Comparison of ENCODE assay signal across 20 cellular contexts in genomic region chr17:50143461-50144176, GRCh38. TPM values are rescaled to one million over a fixed set of nuclear protein-coding genes. Genes with fewer than 3 reads are reported as not detected.
A peak's percentile ranks its signal among the peaks of the same experiment; 100 is the strongest.
DNase-seq lines count a peak whose midpoint lies in the region; ATAC-seq and TF ChIP-seq lines count a peak whose summit lies in the region.
"Had no signal": no experiment of that assay in that cellular context is flagged by ENCODE, and none has a peak within 500 bp of the region (broad histone marks: within the 10 kb centered on the region; RNA-seq: fewer than 3 reads in every experiment).

No MANE protein-coding gene starts in this region.

- peaks cover 11 to 61% (median 20%) of the 10 kb centered on the region in 3 experiments for H3K36me3 ChIP-seq in naive thymus-derived CD4-positive, alpha-beta T cell (ENCODE audit: control insufficient read depth in 2 of 3, insufficient read depth in 3 of 3, low read length in 3 of 3)
- H3K36me3 ChIP-seq: uterus had no signal

- no peak for TF ChIP-seq CTCF in MCF 10A (IDR thresholded peaks at IDR 0.05; ENCODE audit: unreplicated experiment)

- POLR2A ChIA-PET in activated CD4-positive, alpha-beta T cell treated with anti-CD3 and anti-CD28 coated beads for 36 hours (lab: Charles Lee) = no interaction called here
- POLR2A ChIA-PET in naive thymus-derived CD4-positive, alpha-beta T cell (lab: Charles Lee) = interaction anchor here (0.7 kb wide), 2 partner anchors 13 to 83 kb away, joined by 3 read pairs; no protein-coding TSS in a partner anchor
- POLR2A ChIA-PET in MCF 10A (lab: Yijun Ruan, JAX) = no interaction called here

- H3K27me3 Mint-ChIP-seq in activated CD4-positive, alpha-beta T cell treated with anti-CD3 and anti-CD28 coated beads for 36 hours = no peaks in the 10 kb centered on the region
- H3K27me3 Mint-ChIP-seq in IgD-negative memory B cell = no peaks in the 10 kb centered on the region
- no peaks in the 10 kb centered on the region for H3K27me3 Mint-ChIP-seq in activated naive CD8-positive, alpha-beta T cell
- H3K27me3 Mint-ChIP-seq in naive thymus-derived CD4-positive, alpha-beta T cell = no peaks in the 10 kb centered on the region
- H3K27me3 Mint-ChIP-seq in MCF 10A (ENCODE audit: insufficient read depth, unreplicated experiment) = no peaks in the 10 kb centered on the region

- no peak for ATAC-seq in activated CD4-positive, alpha-beta T cell treated with anti-CD3 and anti-CD28 coated beads for 36 hours
- ATAC-seq in naive thymus-derived CD4-positive, alpha-beta T cell = no peak
- ATAC-seq in HG03159 (IDR thresholded peaks at IDR 0.05; ENCODE audit: unreplicated experiment) = no peak
- ATAC-seq: lower lobe of right lung, pancreas had no signal

- BruUV-seq in MCF 10A (replicated peaks; lab: Mats Ljungman, UMichigan) = no TSS peak

- H3K27ac ChIP-seq in naive thymus-derived CD4-positive, alpha-beta T cell (ENCODE audit: low read depth, low read length) = no peak overlapping the region
- H3K27ac ChIP-seq: pancreas, sigmoid colon, suprapubic skin, uterus had no signal

- H3K9me3 ChIP-seq in naive thymus-derived CD4-positive, alpha-beta T cell (ENCODE audit: control insufficient read depth in 2 of 3, low read length in 3 of 3) = no peaks in the 10 kb centered on the region
- H3K9me3 ChIP-seq: lower lobe of right lung, pancreas, sigmoid colon, suprapubic skin, uterus had no signal

- CTCF ChIA-PET in activated CD4-positive, alpha-beta T cell treated with anti-CD3 and anti-CD28 coated beads for 36 hours (lab: Charles Lee) = interaction anchor here (0.6 to 0.7 kb wide), 2 partner anchors 35 to 358 kb away, joined by 3 to 5 read pairs; no protein-coding TSS in a partner anchor
- CTCF ChIA-PET in naive thymus-derived CD4-positive, alpha-beta T cell (lab: Charles Lee) = interaction anchor here (0.8 to 4.9 kb wide), 3 partner anchors 17 to 18 kb away, joined by 3 to 24 read pairs (median 4); no protein-coding TSS in a partner anchor
- CTCF ChIA-PET in MCF 10A (lab: Yijun Ruan, JAX) = interaction anchor here (0.8 to 2.1 kb wide), 2 partner anchors 36 to 50 kb away, joined by 3 to 7 read pairs; no protein-coding TSS in a partner anchor

- peak overlapping the region; percentile 44 for H3K27ac Mint-ChIP-seq in activated CD4-positive, alpha-beta T cell treated with anti-CD3 and anti-CD28 coated beads for 36 hours
- H3K27ac Mint-ChIP-seq in IgD-negative memory B cell = peak overlapping the region in 1 of 3 donors; percentile 85
- peak overlapping the region; percentile 62 for H3K27ac Mint-ChIP-seq in activated naive CD8-positive, alpha-beta T cell
- peak overlapping the region in 8 of 9 donors; percentile 23 to 92 (median 78) for H3K27ac Mint-ChIP-seq in naive thymus-derived CD4-positive, alpha-beta T cell
- no peak overlapping the region for H3K27ac Mint-ChIP-seq in MCF 10A (ENCODE audit: low read depth, unreplicated experiment)

- H3K36me3 Mint-ChIP-seq in activated CD4-positive, alpha-beta T cell treated with anti-CD3 and anti-CD28 coated beads for 36 hours (ENCODE audit: low read depth) = peaks cover 74% of the 10 kb centered on the region
- peaks cover 21% of the 10 kb centered on the region for H3K36me3 Mint-ChIP-seq in IgD-negative memory B cell
- H3K36me3 Mint-ChIP-seq in activated naive CD8-positive, alpha-beta T cell = peaks cover 2% of the 10 kb centered on the region
- H3K36me3 Mint-ChIP-seq in naive thymus-derived CD4-positive, alpha-beta T cell = peaks cover 5 to 70% (median 27%) of the 10 kb centered on the region in 5 donors
- H3K36me3 Mint-ChIP-seq in MCF 10A (ENCODE audit: insufficient read depth, unreplicated experiment) = peaks cover 49% of the 10 kb centered on the region

- no peak overlapping the region for H3K4me3 ChIP-seq in naive thymus-derived CD4-positive, alpha-beta T cell (ENCODE audit: low read length)
- H3K4me3 ChIP-seq: lower lobe of right lung, pancreas, sigmoid colon, suprapubic skin, uterus had no signal

- H3K4me1 Mint-ChIP-seq in activated CD4-positive, alpha-beta T cell treated with anti-CD3 and anti-CD28 coated beads for 36 hours = peaks cover 78% of the 10 kb centered on the region
- H3K4me1 Mint-ChIP-seq in IgD-negative memory B cell = peaks cover 48 to 60% (median 58%) of the 10 kb centered on the region in 3 donors
- H3K4me1 Mint-ChIP-seq in activated naive CD8-positive, alpha-beta T cell (ENCODE audit: low read depth) = peaks cover 84% of the 10 kb centered on the region
- H3K4me1 Mint-ChIP-seq in naive thymus-derived CD4-positive, alpha-beta T cell = peaks cover 70 to 92% (median 83%) of the 10 kb centered on the region in 7 donors
- H3K4me1 Mint-ChIP-seq in MCF 10A (ENCODE audit: insufficient read depth, unreplicated experiment) = peaks cover 38% of the 10 kb centered on the region

- intact Hi-C loops in activated CD4-positive, alpha-beta T cell treated with anti-CD3 and anti-CD28 coated beads for 36 hours (cut with DNase I, micrococcal nuclease) = no loop called here
- intact Hi-C loops in naive thymus-derived CD4-positive, alpha-beta T cell (cut with micrococcal nuclease) = loop anchor here in 1 of 2 donors (10.0 kb wide), 1 partner anchor 561 kb away; the partner anchor contains the start of gene ANKRD40
- intact Hi-C loops in MCF 10A (cut with micrococcal nuclease) = no loop called here

- no peaks in the 10 kb centered on the region for H3K9me3 Mint-ChIP-seq in activated CD4-positive, alpha-beta T cell treated with anti-CD3 and anti-CD28 coated beads for 36 hours (ENCODE audit: low read depth)
- H3K9me3 Mint-ChIP-seq in IgD-negative memory B cell (no peaks in the 10 kb centered on the region), MCF 10A (ENCODE audit: unreplicated experiment) (no peaks in the 10 kb centered on the region)
- H3K9me3 Mint-ChIP-seq in activated naive CD8-positive, alpha-beta T cell (ENCODE audit: low read depth) = no peaks in the 10 kb centered on the region
- H3K9me3 Mint-ChIP-seq in naive thymus-derived CD4-positive, alpha-beta T cell = no peaks in the 10 kb centered on the region
- H3K9me3 Mint-ChIP-seq: HFFc6 had no signal

- DNase-seq in activated CD4-positive, alpha-beta T cell treated with anti-CD3 and anti-CD28 coated beads for 36 hours = no peak
- DNase-seq in activated CD4-positive, alpha-beta T cell treated with anti-CD3 and anti-CD28 coated beads for 4 hours = no peak
- no peak for DNase-seq in naive thymus-derived CD4-positive, alpha-beta T cell
- DNase-seq in MCF 10A (ENCODE audit: unreplicated experiment) (no peak), SW 1271 (lab: John Stamatoyannopoulos, UW) (no peak)
- DNase-seq: amygdala; central memory CD4-positive, alpha-beta T cell; foreskin fibroblast; HFFc6; hippocampal formation; lower lobe of right lung; NCI-H1105 treated with DMSO at 0.1 percent for 48 hours; NCI-H510A treated with DMSO at 0.1 percent for 48 hours; sigmoid colon; uterus had no signal

- H3K4me3 Mint-ChIP-seq in activated CD4-positive, alpha-beta T cell treated with anti-CD3 and anti-CD28 coated beads for 36 hours = no peak overlapping the region
- H3K4me3 Mint-ChIP-seq in IgD-negative memory B cell = peak overlapping the region in 3 of 4 donors; percentile 67 to 83 (median 73)
- H3K4me3 Mint-ChIP-seq in activated naive CD8-positive, alpha-beta T cell = no peak overlapping the region
- peak overlapping the region in 6 of 10 donors; percentile 3 to 98 (median 10) for H3K4me3 Mint-ChIP-seq in naive thymus-derived CD4-positive, alpha-beta T cell
- no peak overlapping the region for H3K4me3 Mint-ChIP-seq in MCF 10A (ENCODE audit: unreplicated experiment)
- H3K4me3 Mint-ChIP-seq: HFFc6 had no signal

- H3K27me3 ChIP-seq in naive thymus-derived CD4-positive, alpha-beta T cell (ENCODE audit: control insufficient read depth in 2 of 2, insufficient read depth in 2 of 2, low read length in 2 of 2) = no peaks in the 10 kb centered on the region
- H3K27me3 ChIP-seq: pancreas, sigmoid colon, suprapubic skin, uterus had no signal

- peaks cover 57 to 64% of the 10 kb centered on the region in 2 donors for H3K4me1 ChIP-seq in naive thymus-derived CD4-positive, alpha-beta T cell (ENCODE audit: control insufficient read depth in 2 of 2, insufficient read depth in 2 of 2, low read length in 2 of 2)

RNA-seq across cellular contexts. Expression of gene PPP1R9B, which starts 6.9 kb away (rescaled TPM):
- 10 to 100 TPM; 61.1 to 64.0 TPM for total RNA-seq in activated CD4-positive, alpha-beta T cell treated with anti-CD3 and anti-CD28 coated beads for 36 hours
- 4.2 TPM for polyA plus RNA-seq in IgD-negative memory B cell
- total RNA-seq in naive thymus-derived CD4-positive, alpha-beta T cell = 100 to 1,000 TPM in 2 of 5 experiments, 10 to 100 TPM in 3; 63.1 to 142 (median 69.1) TPM
- polyA plus RNA-seq in naive thymus-derived CD4-positive, alpha-beta T cell = under 1 TPM; 0.63 to 0.72 TPM
- 33.4 and 34.8 TPM in 2 replicates for total RNA-seq in MCF 10A (2022)

RNA-seq across cellular contexts. Expression of gene SAMD14, which starts 13.7 kb away (rescaled TPM):
- total RNA-seq in activated CD4-positive, alpha-beta T cell treated with anti-CD3 and anti-CD28 coated beads for 36 hours = 1 to 10 TPM in 1 of 2 experiments, under 1 TPM in 1; 0.77 to 1.1 TPM
- 0.15 TPM for polyA plus RNA-seq in IgD-negative memory B cell
- under 1 TPM in 2 of 5 experiments, not detected in 3; 0.70 to 0.78 TPM for total RNA-seq in naive thymus-derived CD4-positive, alpha-beta T cell
- not detected for polyA plus RNA-seq in naive thymus-derived CD4-positive, alpha-beta T cell
- 0.09 TPM in 1 of 2 replicates, not detected in the other for total RNA-seq in MCF 10A (2022)

RNA-seq across cellular contexts. Expression of gene SGCA, which starts 22.2 kb away (rescaled TPM):
- total RNA-seq in activated CD4-positive, alpha-beta T cell treated with anti-CD3 and anti-CD28 coated beads for 36 hours = under 1 TPM in 1 of 2 experiments, not detected in 1; 0.26 TPM
- polyA plus RNA-seq in IgD-negative memory B cell = 2.9 TPM
- under 1 TPM in 1 of 5 experiments, not detected in 4; 0.69 TPM for total RNA-seq in naive thymus-derived CD4-positive, alpha-beta T cell
- not detected for polyA plus RNA-seq in naive thymus-derived CD4-positive, alpha-beta T cell
- total RNA-seq in MCF 10A (2022) = not detected in 2 replicates

RNA-seq across cellular contexts. Expression of gene PDK2, which starts 48.5 kb away (rescaled TPM):
- total RNA-seq in activated CD4-positive, alpha-beta T cell treated with anti-CD3 and anti-CD28 coated beads for 36 hours = 10 to 100 TPM in 1 of 2 experiments, 1 to 10 TPM in 1; 9.8 to 16.2 TPM
- 38.8 TPM for polyA plus RNA-seq in IgD-negative memory B cell
- 10 to 100 TPM; 16.7 to 48.3 (median 22.5) TPM for total RNA-seq in naive thymus-derived CD4-positive, alpha-beta T cell
- polyA plus RNA-seq in naive thymus-derived CD4-positive, alpha-beta T cell = 10 to 100 TPM; 37.2 to 50.4 TPM
- total RNA-seq in MCF 10A (2022) = 9.9 and 11.2 TPM in 2 replicates

RNA-seq across cellular contexts. Expression of gene COL1A1, which starts 57.8 kb away (rescaled TPM):
- total RNA-seq in activated CD4-positive, alpha-beta T cell treated with anti-CD3 and anti-CD28 coated beads for 36 hours = under 1 TPM; 0.55 to 0.70 TPM
- 0.74 TPM for polyA plus RNA-seq in IgD-negative memory B cell
- total RNA-seq in naive thymus-derived CD4-positive, alpha-beta T cell = 10 to 100 TPM in 1 of 5 experiments, 1 to 10 TPM in 3, under 1 TPM in 1; 0.36 to 12.6 (median 1.2) TPM
- not detected for polyA plus RNA-seq in naive thymus-derived CD4-positive, alpha-beta T cell
- 3.4 and 4.5 TPM in 2 replicates for total RNA-seq in MCF 10A (2022)

Comparison
In these comparisons a context has a peak if more than half of its experiments do, and no peak if none do; other contexts are left out.
1. H3K4me3 Mint-ChIP-seq: peak in IgD-negative memory B cell (3 of 4) and naive thymus-derived CD4-positive, alpha-beta T cell (6 of 10); none in activated CD4-positive, alpha-beta T cell treated with anti-CD3 and anti-CD28 coated beads for 36 hours (single experiment), activated naive CD8-positive, alpha-beta T cell (single experiment) and MCF 10A (single experiment).